ENCODE assay signal across 11 cellular contexts in genomic region chr10:78441010-78441409, GRCh38.
"Had no signal": no experiment of that assay in that cellular context is flagged by ENCODE, and none has a peak within 500 bp of the region (broad histone marks: within the 10 kb centered on the region; RNA-seq: fewer than 3 reads in every experiment).

No MANE protein-coding gene starts in this region.

- FAIRE-seq: H1, H54 had no signal

- H3K9me3 Mint-ChIP-seq: GM23338, H9, HFFc6 had no signal

- H3K36me3 ChIP-seq: HAP-1 had no signal

- H3K9ac ChIP-seq: GM23248 had no signal

- ATAC-seq: GM23338, HCT116 had no signal

- H2AFZ ChIP-seq: GM23248, GM23338 had no signal

- H3K4me3 ChIP-seq: GM23248, GM23338, HAP-1 had no signal

- H3K4me3 Mint-ChIP-seq: GM23338, H9, HFFc6 had no signal

- H3K4me1 ChIP-seq: HAP-1 had no signal

- DNase-seq: GM23248, GOT3, H7, HCEC 1CT, HFFc6 had no signal

- H3K4me2 ChIP-seq: GM23338 had no signal

- H3K27ac ChIP-seq: GM23248 had no signal

- H3K9me3 ChIP-seq: HAP-1 had no signal

- H3K27ac Mint-ChIP-seq: GM23338, H9, HFFc6 had no signal
